ENCODE assay signal across 1 cellular context in the genomic region with DNA sequence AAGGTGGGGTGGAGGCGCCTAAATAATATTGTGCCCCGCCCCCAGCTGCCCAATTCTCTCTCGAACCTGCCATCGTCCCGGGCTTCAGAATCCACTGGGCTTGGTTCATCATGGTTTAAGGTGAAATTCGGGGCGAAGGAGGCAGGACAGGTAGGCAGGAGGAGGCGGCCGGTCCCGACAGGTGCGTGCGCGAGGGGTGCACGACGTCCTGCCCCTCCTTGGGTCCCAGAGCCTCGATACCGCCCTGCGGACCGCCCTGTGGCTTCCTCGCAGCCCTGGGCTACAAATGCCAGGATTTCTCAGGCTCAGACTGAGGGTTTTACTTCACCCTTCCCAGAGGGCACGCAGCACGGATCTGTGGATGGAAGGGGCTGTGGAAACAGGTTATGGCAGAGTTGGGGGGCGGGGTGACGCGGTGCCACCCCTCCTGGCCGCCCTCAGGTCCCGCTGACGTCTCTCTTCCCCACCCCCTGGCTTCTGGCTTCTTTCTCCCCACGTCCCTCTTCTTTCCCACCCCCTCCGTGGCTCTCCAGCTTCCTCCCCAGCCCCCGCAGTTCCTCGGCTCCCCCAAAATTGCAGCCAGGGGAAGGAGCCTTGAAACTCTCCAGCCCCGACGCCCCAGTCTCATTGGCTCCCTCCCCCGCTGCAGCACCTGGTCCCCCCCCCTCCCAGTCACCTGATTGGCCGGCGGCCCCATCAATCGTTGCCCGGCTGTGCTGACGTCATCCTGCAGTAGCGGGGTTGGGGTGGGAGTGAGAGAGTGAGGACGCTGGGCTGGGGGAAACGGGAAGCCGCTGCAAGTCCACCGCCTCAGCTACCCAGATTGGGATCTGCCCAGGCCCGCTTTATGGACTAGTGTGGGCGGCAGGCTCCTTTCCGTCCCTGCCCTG.
TF ChIP-seq lines count a peak whose summit lies in the region.

A gene (plus strand): TSS at position 725 of the 890 bp plus-strand sequence. CDS start 278 bp downstream, outside the sequence.

TF ChIP-seq in IMR-90, 13 proteins besides CTCF, POLR2A, EP300 and RAD21:
- 0 out of 2 replicates have a peak, but pooled peaks have one; percentile 50 for TF ChIP-seq MAZ (IDR thresholded peaks at IDR 0.05; ENCODE audit: borderline replicate concordance, low read depth, low read length)
- TF ChIP-seq BHLHE40 (IDR thresholded peaks at IDR 0.05; ENCODE audit: low read depth, low read length) = no peak
- TF ChIP-seq MAFK (IDR thresholded peaks at IDR 0.05; ENCODE audit: low read depth, low read length) = no peak
TF ChIP-seq in IMR-90: peak in this region for 1.
